ENCODE assay signal across 8 cellular contexts in genomic region chr17:78759203-78759968, GRCh38. TPM values are rescaled to one million over a fixed set of nuclear protein-coding genes. Genes with fewer than 3 reads are reported as not detected.
A peak's percentile ranks its signal among the peaks of the same experiment; 100 is the strongest.
DNase-seq lines count a peak whose midpoint lies in the region; ATAC-seq and TF ChIP-seq lines count a peak whose summit lies in the region.

No MANE protein-coding gene starts in this region.

- H3K36me3 Mint-ChIP-seq in activated naive CD4-positive, alpha-beta T cell treated with anti-CD3 and anti-CD28 coated beads, Interleukin-2, amount 10 ng/mL, durations not matched to agents 7 days and 5 days: peaks cover 29% of the 10 kb centered on the region

- H3K36me3 ChIP-seq in OCI-LY1 (ENCODE audit: insufficient read depth, low read length): no peaks in the 10 kb centered on the region
- H3K36me3 ChIP-seq in subcutaneous abdominal adipose tissue (ENCODE audit: control insufficient read depth in 5 of 5, insufficient read depth in 5 of 5, low read length in 5 of 5): no peaks in the 10 kb centered on the region

- H3K4me3 Mint-ChIP-seq in activated naive CD4-positive, alpha-beta T cell treated with anti-CD3 and anti-CD28 coated beads, Interleukin-2, amount 10 ng/mL, durations not matched to agents 7 days and 5 days: peak overlapping the region; percentile 45

- H3K27ac ChIP-seq in OCI-LY1 (ENCODE audit: low read depth, low read length, poor library complexity, severe bottlenecking) (no peak overlapping the region), subcutaneous abdominal adipose tissue (ENCODE audit: low read depth, low read length) (peak overlapping the region; percentile 49)

- H3K27me3 ChIP-seq in OCI-LY1 (ENCODE audit: insufficient read depth, low read length) (peaks cover 6% of the 10 kb centered on the region; the same call in 1 of the 2 replicates), subcutaneous abdominal adipose tissue (ENCODE audit: control insufficient read depth in 5 of 5, insufficient read depth in 4 of 5, low read length in 5 of 5) (no peaks in the 10 kb centered on the region)

- H3K9ac ChIP-seq in OCI-LY1 (ENCODE audit: low read length) (no peak overlapping the region), subcutaneous abdominal adipose tissue (ENCODE audit: low read length in 5 of 5) (no peak overlapping the region)

- no peaks in the 10 kb centered on the region for H3F3A ChIP-seq in OCI-LY1 (ENCODE audit: insufficient read depth, low read length)

- no peaks in the 10 kb centered on the region for H3K79me2 ChIP-seq in OCI-LY1 (ENCODE audit: insufficient read depth, low read length)

- no peak overlapping the region for H2AFZ ChIP-seq in OCI-LY1 (ENCODE audit: low read length)

- CTCF ChIA-PET in activated naive CD4-positive, alpha-beta T cell treated with anti-CD3 and anti-CD28 coated beads, Interleukin-2, amount 10 ng/mL, durations not matched to agents 7 days and 5 days (lab: Charles Lee): interaction anchor here (0.8 to 2.7 kb wide), 5 partner anchors 10 to 59 kb away, joined by 3 to 15 read pairs (median 3); no protein-coding TSS in a partner anchor

- DNase-seq in GM12864 (ENCODE audit: low read depth): no peak
- peak; percentile 90 for DNase-seq in activated naive CD4-positive, alpha-beta T cell treated with anti-CD3 and anti-CD28 coated beads, Interleukin-2, amount 10 ng/mL, durations not matched to agents 7 days and 5 days
- DNase-seq in left kidney (ENCODE audit: low read depth, low spot score): peak; percentile 58
- DNase-seq in SK-N-DZ (ENCODE audit: low spot score): no peak

- peak overlapping the region; percentile 91 for H3K27ac Mint-ChIP-seq in activated naive CD4-positive, alpha-beta T cell treated with anti-CD3 and anti-CD28 coated beads, Interleukin-2, amount 10 ng/mL, durations not matched to agents 7 days and 5 days

- ATAC-seq in HG03460 (IDR thresholded peaks at IDR 0.05; ENCODE audit: unreplicated experiment): peak; percentile 82
- no peak for ATAC-seq in HG02840 (IDR thresholded peaks at IDR 0.05; ENCODE audit: low FRiP score, unreplicated experiment)

- no peaks in the 10 kb centered on the region for H3K9me3 Mint-ChIP-seq in activated naive CD4-positive, alpha-beta T cell treated with anti-CD3 and anti-CD28 coated beads, Interleukin-2, amount 10 ng/mL, durations not matched to agents 7 days and 5 days

- peaks cover 15% of the 10 kb centered on the region for H3K4me1 ChIP-seq in OCI-LY1 (ENCODE audit: insufficient read depth, low read length, severe bottlenecking)
- peaks cover 4 to 49% (median 23%) of the 10 kb centered on the region in 5 donors for H3K4me1 ChIP-seq in subcutaneous abdominal adipose tissue (ENCODE audit: control insufficient read depth in 5 of 5, insufficient read depth in 5 of 5, low read length in 5 of 5)

- peak overlapping the region; percentile 39; the same call in 1 of the 2 replicates for H3K4me2 ChIP-seq in OCI-LY1 (ENCODE audit: low read length)

- no peaks in the 10 kb centered on the region for H3K27me3 Mint-ChIP-seq in activated naive CD4-positive, alpha-beta T cell treated with anti-CD3 and anti-CD28 coated beads, Interleukin-2, amount 10 ng/mL, durations not matched to agents 7 days and 5 days

- no peaks in the 10 kb centered on the region for H3K9me3 ChIP-seq in OCI-LY1 (ENCODE audit: low read length)
- H3K9me3 ChIP-seq in subcutaneous abdominal adipose tissue (ENCODE audit: control insufficient read depth in 5 of 5, low read length in 5 of 5): no peaks in the 10 kb centered on the region

- H3K4me3 ChIP-seq in GM12864 (ENCODE audit: low read depth, low read length): peak overlapping the region; percentile 35
- no peak overlapping the region for H3K4me3 ChIP-seq in OCI-LY1 (ENCODE audit: low read depth, low read length, poor library complexity, severe bottlenecking)
- H3K4me3 ChIP-seq in subcutaneous abdominal adipose tissue (ENCODE audit: low read depth in 1 of 5, low read length in 5 of 5): no peak overlapping the region

- peaks cover 89% of the 10 kb centered on the region for H3K4me1 Mint-ChIP-seq in activated naive CD4-positive, alpha-beta T cell treated with anti-CD3 and anti-CD28 coated beads, Interleukin-2, amount 10 ng/mL, durations not matched to agents 7 days and 5 days

- TF ChIP-seq CTCF in GM12864 (IDR thresholded peaks at IDR 0.05; ENCODE audit: low read depth, low read length, missing control alignments) (no peak), OCI-LY1 (IDR thresholded peaks at IDR 0.05; ENCODE audit: low read length) (no peak)

- no peaks in the 10 kb centered on the region for H3K9me2 ChIP-seq in OCI-LY1 (ENCODE audit: low read depth, low read length)

- H4K20me1 ChIP-seq in OCI-LY1 (ENCODE audit: insufficient read depth, low read length): no peaks in the 10 kb centered on the region

RNA-seq across cellular contexts. Expression of gene CYTH1, which starts 22.7 kb away (rescaled TPM):
- 36.9 and 43.2 TPM in 2 replicates for polyA plus RNA-seq in SK-N-DZ (2014; cell fraction: cytosol; rRNA removed)
- polyA plus RNA-seq in SK-N-DZ (2014; cell fraction: nucleus; rRNA removed): 62.1 and 102 TPM in 2 replicates

Comparison
In these comparisons a context has a peak if more than half of its experiments do, and no peak if none do; other contexts are left out.
1. DNase-seq: peak in activated naive CD4-positive, alpha-beta T cell treated with anti-CD3 and anti-CD28 coated beads, Interleukin-2, amount 10 ng/mL, durations not matched to agents 7 days and 5 days (single experiment) and left kidney (single experiment); none in GM12864 (single experiment) and SK-N-DZ (single experiment).